In genomic region chr1:154081386-154082126, GRCh38 we compare ENCODE assay signal across 18 cellular contexts.
DNase-seq lines count a peak whose midpoint lies in the region; ATAC-seq, FAIRE-seq and TF ChIP-seq lines count a peak whose summit lies in the region.
"Had no signal": no experiment of that assay in that cellular context is flagged by ENCODE, and none has a peak within 500 bp of the region (broad histone marks: within the 10 kb centered on the region; RNA-seq: fewer than 3 reads in every experiment).

No MANE protein-coding gene starts in this region.

- in situ Hi-C loops in K562 (cut with MboI) = no loop called here

- H3K4me2 ChIP-seq in K562 (ENCODE audit: insufficient read depth, low read length) (no peak overlapping the region), trophoblast cell (ENCODE audit: low read length) (no peak overlapping the region)

- TF ChIP-seq POLR2A in K562 (conservative IDR thresholded peaks at IDR 0.05) = no peak

- no peak overlapping the region for H4K12ac ChIP-seq in trophoblast cell (ENCODE audit: low read depth, low read length)

- no peaks in the 10 kb centered on the region for H4K20me1 ChIP-seq in K562 (replicated peaks; ENCODE audit: control insufficient read depth, insufficient read depth, low read length)

- intact Hi-C loops in K562 (cut with micrococcal nuclease) = no loop called here

- H3K23ac ChIP-seq in trophoblast cell (ENCODE audit: low read length) = no peak overlapping the region

- H3K18ac ChIP-seq in trophoblast cell (ENCODE audit: low read length) = no peak overlapping the region

- no peak for FAIRE-seq in K562 (lab: Jason Lieb, UNC)
- FAIRE-seq: GM19239 had no signal

- H3K4me1 Mint-ChIP-seq in WTC11 = no peaks in the 10 kb centered on the region
- H3K4me1 Mint-ChIP-seq: B cell; CD4-positive, alpha-beta memory T cell; IgD-negative memory B cell had no signal

- H3K27ac Mint-ChIP-seq in WTC11 = no peak overlapping the region
- H3K27ac Mint-ChIP-seq: B cell; CD4-positive, alpha-beta memory T cell had no signal

- no peak overlapping the region for H3K27ac ChIP-seq in K562 (ENCODE audit: extremely low read depth, low read depth, low read length)
- H3K27ac ChIP-seq in trophoblast cell (ENCODE audit: low read depth, low read length) = no peak overlapping the region

- no peak overlapping the region for H3K4me3 ChIP-seq in K562
- no peak overlapping the region for H3K4me3 ChIP-seq in trophoblast cell (ENCODE audit: low read depth, low read length)

- TF ChIP-seq EP300 in K562 (IDR thresholded peaks at IDR 0.05; ENCODE audit: low read length) = no peak

- no peak for TF ChIP-seq RAD21 in K562 (CRISPR knock-in tag; conservative IDR thresholded peaks at IDR 0.05 in 1 of 2, IDR thresholded peaks at IDR 0.05 in 1 of 2)

- no peak overlapping the region for H3K4ac ChIP-seq in trophoblast cell (ENCODE audit: low read depth, low read length)

- no peak for ATAC-seq in WTC11
- ATAC-seq in K562 = 0 out of 3 replicates have a peak, but pooled peaks have one; percentile 36
- ATAC-seq in GM19351 (IDR thresholded peaks at IDR 0.05; ENCODE audit: unreplicated experiment) = no peak

- H4K91ac ChIP-seq in trophoblast cell (ENCODE audit: low read depth, low read length) = no peak overlapping the region

- H4K8ac ChIP-seq in trophoblast cell (ENCODE audit: low read depth, low read length) = no peak overlapping the region

- H3K79me2 ChIP-seq in K562 (ENCODE audit: control insufficient read depth, insufficient read depth, low read length) = no peaks in the 10 kb centered on the region
- no peaks in the 10 kb centered on the region for H3K79me2 ChIP-seq in trophoblast cell (ENCODE audit: control insufficient read depth, insufficient read depth, low read length, poor library complexity)

- no peaks in the 10 kb centered on the region for H3K4me1 ChIP-seq in K562 (replicated peaks in 1 of 2; ENCODE audit: control insufficient read depth in 2 of 2, insufficient read depth in 2 of 2, low read length in 2 of 2)
- no peaks in the 10 kb centered on the region for H3K4me1 ChIP-seq in trophoblast cell (ENCODE audit: control insufficient read depth in 1 of 2, insufficient read depth in 2 of 2, low read length in 2 of 2)

- H3K9me3 Mint-ChIP-seq in WTC11 = peaks cover 37% of the 10 kb centered on the region

- H3K9me3 ChIP-seq in K562 (replicated peaks; ENCODE audit: control insufficient read depth, insufficient read depth, low read depth, low read length) (peaks cover 8% of the 10 kb centered on the region; the same call in 1 of the 2 replicates), trophoblast cell (ENCODE audit: insufficient read depth, low read depth, low read length) (no peaks in the 10 kb centered on the region)

- H3K36me3 ChIP-seq in K562 (ENCODE audit: control insufficient read depth, insufficient read depth, low read length) = no peaks in the 10 kb centered on the region
- H3K36me3 ChIP-seq in trophoblast cell (ENCODE audit: control insufficient read depth in 1 of 2, insufficient read depth in 2 of 2, low read length in 2 of 2) = no peaks in the 10 kb centered on the region

- H3K36me3 Mint-ChIP-seq in WTC11 = 0 out of 2 replicates have a peak, but pooled peaks cover 2% of the 10 kb centered on the region
- H3K36me3 Mint-ChIP-seq: CD4-positive, alpha-beta memory T cell; IgD-negative memory B cell had no signal

- peak; percentile 34 for DNase-seq in A172 (ENCODE audit: low spot score)
- peak; percentile 27 for DNase-seq in HCEC 1CT
- DNase-seq in WTC11 (ENCODE audit: low spot score) = no peak
- peak in 2 of 4 experiments; percentile 14 to 24 for DNase-seq in K562 (ENCODE audit: extremely low read depth in 1 of 4, low spot score in 3 of 4)
- no peak for DNase-seq in trophoblast cell
- DNase-seq in NCI-H345 treated with DMSO at 0.1 percent for 48 hours (lab: John Stamatoyannopoulos, UW; ENCODE audit: unreplicated experiment) = no peak
- DNase-seq: 8988T; C1 segment of cervical spinal cord; CD4-positive, alpha-beta memory T cell; COR-L47; DMS153; DMS79 treated with DMSO at 0.1 percent for 48 hours; EL; GDM1 had no signal

- H3K9ac ChIP-seq in K562 (ENCODE audit: insufficient read depth in 1 of 2, low read depth in 2 of 2, low read length in 2 of 2) (no peak overlapping the region), trophoblast cell (ENCODE audit: low read length) (no peak overlapping the region)

- H3K4me3 Mint-ChIP-seq in WTC11 = no peak overlapping the region
- H3K4me3 Mint-ChIP-seq: B cell; CD4-positive, alpha-beta memory T cell; IgD-negative memory B cell had no signal

- no peaks in the 10 kb centered on the region; the same call in 1 of the 2 replicates for H3K27me3 Mint-ChIP-seq in WTC11 (ENCODE audit: low read depth)

- no peaks in the 10 kb centered on the region for H3K9me1 ChIP-seq in K562 (ENCODE audit: control insufficient read depth, insufficient read depth, low read length)

- H2AFZ ChIP-seq in K562 (ENCODE audit: low read depth, low read length) = no peak overlapping the region
- H2AFZ ChIP-seq in trophoblast cell (ENCODE audit: insufficient read depth, low read length, poor library complexity) = no peak overlapping the region

- H2AK5ac ChIP-seq in trophoblast cell (ENCODE audit: low read length) = no peak overlapping the region

- CTCF ChIA-PET in WTC11 (lab: Charles Lee) = no interaction called here
- CTCF ChIA-PET in K562 (lab: Yijun Ruan, JAX; ENCODE audit: low intra/inter-chr PET ratio) = no interaction called here

- no peak overlapping the region for H2BK5ac ChIP-seq in trophoblast cell (ENCODE audit: low read depth, low read length, poor library complexity)

- H3K27me3 ChIP-seq in K562 (ENCODE audit: control insufficient read depth in 2 of 2, insufficient read depth in 2 of 2, low read length in 2 of 2) (no peaks in the 10 kb centered on the region), trophoblast cell (ENCODE audit: insufficient read depth, low read length) (no peaks in the 10 kb centered on the region)

- POLR2A ChIA-PET in WTC11 (lab: Charles Lee) = no interaction called here
- POLR2A ChIA-PET in K562 (lab: Yijun Ruan, JAX) = interaction anchor here (1.8 kb wide), 1 partner anchor 91 kb away, joined by 8 read pairs; the partner anchor contains the start of gene RPS27

- H2BK12ac ChIP-seq in trophoblast cell (ENCODE audit: low read length) = no peak overlapping the region

- WGBS in K562 (ENCODE audit: insufficient coverage, low coverage, missing lambda C conversion rate) = 15% methylated on average over 6 of the region's 6 CpGs
- WGBS in trophoblast cell (ENCODE audit: extremely low coverage, insufficient coverage, insufficient read length) = no CpG with 5 or more reads among the region's 6 CpGs

- no peaks in the 10 kb centered on the region for H3K79me1 ChIP-seq in trophoblast cell (ENCODE audit: low read length)

- H3K14ac ChIP-seq in trophoblast cell (ENCODE audit: low read length) = no peak overlapping the region

- no TSS peak for BruUV-seq in K562 (replicated peaks; lab: Mats Ljungman, UMichigan)

- TF ChIP-seq CTCF in WTC11 (IDR thresholded peaks at IDR 0.05) (no peak), K562 (IDR thresholded peaks at IDR 0.05 in 2 of 3, conservative IDR thresholded peaks at IDR 0.05 in 1 of 3; ENCODE audit: insufficient read depth in 2 of 3, low read depth in 1 of 3, low read length in 3 of 3) (no peak)

- H2BK120ac ChIP-seq in trophoblast cell (ENCODE audit: insufficient read depth, low read length, poor library complexity) = no peak overlapping the region

TF ChIP-seq in WTC11, 78 proteins besides CTCF, POLR2A, EP300 and RAD21:
- TF ChIP-seq ATF1 (CRISPR knock-in tag; IDR thresholded peaks at IDR 0.05) (no peak), ZNF121 (CRISPR knock-in tag; IDR thresholded peaks at IDR 0.05) (peak; percentile 35; the same call in 1 of the 2 replicates)

TF ChIP-seq in K562, 482 proteins besides CTCF, POLR2A, EP300 and RAD21 (continues in another document):
- TF ChIP-seq, protein P1, sequence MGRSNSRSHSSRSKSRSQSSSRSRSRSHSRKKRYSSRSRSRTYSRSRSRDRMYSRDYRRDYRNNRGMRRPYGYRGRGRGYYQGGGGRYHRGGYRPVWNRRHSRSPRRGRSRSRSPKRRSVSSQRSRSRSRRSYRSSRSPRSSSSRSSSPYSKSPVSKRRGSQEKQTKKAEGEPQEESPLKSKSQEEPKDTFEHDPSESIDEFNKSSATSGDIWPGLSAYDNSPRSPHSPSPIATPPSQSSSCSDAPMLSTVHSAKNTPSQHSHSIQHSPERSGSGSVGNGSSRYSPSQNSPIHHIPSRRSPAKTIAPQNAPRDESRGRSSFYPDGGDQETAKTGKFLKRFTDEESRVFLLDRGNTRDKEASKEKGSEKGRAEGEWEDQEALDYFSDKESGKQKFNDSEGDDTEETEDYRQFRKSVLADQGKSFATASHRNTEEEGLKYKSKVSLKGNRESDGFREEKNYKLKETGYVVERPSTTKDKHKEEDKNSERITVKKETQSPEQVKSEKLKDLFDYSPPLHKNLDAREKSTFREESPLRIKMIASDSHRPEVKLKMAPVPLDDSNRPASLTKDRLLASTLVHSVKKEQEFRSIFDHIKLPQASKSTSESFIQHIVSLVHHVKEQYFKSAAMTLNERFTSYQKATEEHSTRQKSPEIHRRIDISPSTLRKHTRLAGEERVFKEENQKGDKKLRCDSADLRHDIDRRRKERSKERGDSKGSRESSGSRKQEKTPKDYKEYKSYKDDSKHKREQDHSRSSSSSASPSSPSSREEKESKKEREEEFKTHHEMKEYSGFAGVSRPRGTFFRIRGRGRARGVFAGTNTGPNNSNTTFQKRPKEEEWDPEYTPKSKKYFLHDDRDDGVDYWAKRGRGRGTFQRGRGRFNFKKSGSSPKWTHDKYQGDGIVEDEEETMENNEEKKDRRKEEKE (IDR thresholded peaks at IDR 0.05; ENCODE audit: borderline replicate concordance in 1 of 2, control insufficient read depth in 1 of 2, low read depth in 2 of 2, low read length in 1 of 2) = no peak
- peak; percentile 30 for TF ChIP-seq ATF3 (IDR thresholded peaks at IDR 0.05)
- TF ChIP-seq ATF3 (CRISPR knock-in tag; conservative IDR thresholded peaks at IDR 0.05) = no peak
- no peak for TF ChIP-seq ZNF274 (IDR thresholded peaks at IDR 0.05; ENCODE audit: borderline replicate concordance, low read depth, low read length)
- TF ChIP-seq, protein P2, sequence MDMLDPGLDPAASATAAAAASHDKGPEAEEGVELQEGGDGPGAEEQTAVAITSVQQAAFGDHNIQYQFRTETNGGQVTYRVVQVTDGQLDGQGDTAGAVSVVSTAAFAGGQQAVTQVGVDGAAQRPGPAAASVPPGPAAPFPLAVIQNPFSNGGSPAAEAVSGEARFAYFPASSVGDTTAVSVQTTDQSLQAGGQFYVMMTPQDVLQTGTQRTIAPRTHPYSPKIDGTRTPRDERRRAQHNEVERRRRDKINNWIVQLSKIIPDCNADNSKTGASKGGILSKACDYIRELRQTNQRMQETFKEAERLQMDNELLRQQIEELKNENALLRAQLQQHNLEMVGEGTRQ (CRISPR knock-in tag; IDR thresholded peaks at IDR 0.05) = peak; percentile 31; the same call in 1 of the 2 replicates

Comparison
In these comparisons a context has a peak if more than half of its experiments do, and no peak if none do; other contexts are left out.
1. DNase-seq: peak in A172 (single experiment) and HCEC 1CT (single experiment); none in WTC11 (single experiment), trophoblast cell (0 of 2) and NCI-H345 treated with DMSO at 0.1 percent for 48 hours (single experiment).